In the genomic region with DNA sequence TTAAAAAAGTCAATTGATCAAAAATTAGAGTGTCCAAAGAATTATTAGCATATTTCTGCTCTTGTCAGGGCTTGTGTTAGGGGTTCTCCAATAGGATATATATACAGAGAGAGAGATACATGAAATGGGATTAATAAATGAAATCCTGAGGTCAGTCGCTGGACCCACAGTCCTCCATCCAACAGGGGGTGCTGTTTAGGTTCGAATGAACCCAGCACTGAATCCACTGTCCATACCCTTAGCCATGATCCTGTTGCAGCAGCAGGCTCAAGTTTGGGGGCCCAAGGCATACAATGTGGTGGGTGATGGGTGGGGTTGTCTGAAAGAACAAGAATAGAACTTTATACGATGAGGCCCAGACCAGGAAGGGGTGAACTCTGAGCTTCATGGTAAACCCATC, we compare ENCODE assay signal across 1 cellular context.
A peak's percentile ranks its signal among the peaks of the same experiment; 100 is the strongest.
TF ChIP-seq lines count a peak whose summit lies in the region.

No MANE protein-coding gene starts in this region.

TF ChIP-seq in HepG2, 621 proteins besides CTCF, POLR2A, EP300 and RAD21:
- TF ChIP-seq HNF4G (IDR thresholded peaks at IDR 0.05; ENCODE audit: borderline replicate concordance, low read depth, low read length) (no peak), HNF4G (CRISPR knock-in tag; IDR thresholded peaks at IDR 0.05; ENCODE audit: borderline replicate concordance, low read depth) (no peak)
- TF ChIP-seq, protein P1, sequence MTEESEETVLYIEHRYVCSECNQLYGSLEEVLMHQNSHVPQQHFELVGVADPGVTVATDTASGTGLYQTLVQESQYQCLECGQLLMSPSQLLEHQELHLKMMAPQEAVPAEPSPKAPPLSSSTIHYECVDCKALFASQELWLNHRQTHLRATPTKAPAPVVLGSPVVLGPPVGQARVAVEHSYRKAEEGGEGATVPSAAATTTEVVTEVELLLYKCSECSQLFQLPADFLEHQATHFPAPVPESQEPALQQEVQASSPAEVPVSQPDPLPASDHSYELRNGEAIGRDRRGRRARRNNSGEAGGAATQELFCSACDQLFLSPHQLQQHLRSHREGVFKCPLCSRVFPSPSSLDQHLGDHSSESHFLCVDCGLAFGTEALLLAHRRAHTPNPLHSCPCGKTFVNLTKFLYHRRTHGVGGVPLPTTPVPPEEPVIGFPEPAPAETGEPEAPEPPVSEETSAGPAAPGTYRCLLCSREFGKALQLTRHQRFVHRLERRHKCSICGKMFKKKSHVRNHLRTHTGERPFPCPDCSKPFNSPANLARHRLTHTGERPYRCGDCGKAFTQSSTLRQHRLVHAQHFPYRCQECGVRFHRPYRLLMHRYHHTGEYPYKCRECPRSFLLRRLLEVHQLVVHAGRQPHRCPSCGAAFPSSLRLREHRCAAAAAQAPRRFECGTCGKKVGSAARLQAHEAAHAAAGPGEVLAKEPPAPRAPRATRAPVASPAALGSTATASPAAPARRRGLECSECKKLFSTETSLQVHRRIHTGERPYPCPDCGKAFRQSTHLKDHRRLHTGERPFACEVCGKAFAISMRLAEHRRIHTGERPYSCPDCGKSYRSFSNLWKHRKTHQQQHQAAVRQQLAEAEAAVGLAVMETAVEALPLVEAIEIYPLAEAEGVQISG (CRISPR knock-in tag; IDR thresholded peaks at IDR 0.05), result peak; percentile 89
